Comparison of ENCODE assay signal across 1 cellular context in genomic region chr18:50194623-50195532, GRCh38.
TF ChIP-seq lines count a peak whose summit lies in the region.

Gene MYO5B (minus strand): TSS chr18:50195147. CDS start chr18:50194793, 354 bp downstream.

TF ChIP-seq in HepG2, 621 proteins besides CTCF, POLR2A, EP300 and RAD21 (continued from another document):
- no peak for TF ChIP-seq HOMEZ (CRISPR knock-in tag; IDR thresholded peaks at IDR 0.05; ENCODE audit: low read depth)
- TF ChIP-seq SP1 (IDR thresholded peaks at IDR 0.05): no peak
- no peak for TF ChIP-seq SP1 (CRISPR knock-in tag; IDR thresholded peaks at IDR 0.05)
- no peak for TF ChIP-seq SATB2 (CRISPR knock-in tag; IDR thresholded peaks at IDR 0.05)
- TF ChIP-seq ZNF296 (CRISPR knock-in tag; conservative IDR thresholded peaks at IDR 0.05): no peak
- TF ChIP-seq KMT2A (CRISPR knock-in tag; IDR thresholded peaks at IDR 0.05): 0 out of 2 replicates have a peak, but pooled peaks have one; percentile 39
- peak; percentile 56 for TF ChIP-seq PHF8 (CRISPR knock-in tag; IDR thresholded peaks at IDR 0.05)
- peak; percentile 48; the same call in 1 of the 2 replicates for TF ChIP-seq MAZ (IDR thresholded peaks at IDR 0.05; ENCODE audit: borderline replicate concordance, low read depth, low read length)
- TF ChIP-seq MAZ (CRISPR knock-in tag; IDR thresholded peaks at IDR 0.05; ENCODE audit: low read depth): peak; percentile 77; the same call in 1 of the 2 replicates
- TF ChIP-seq PCBP2 (optimal IDR thresholded peaks at IDR 0.05; ENCODE audit: low read depth, low read length, poor library complexity, severe bottlenecking): no peak
- TF ChIP-seq TOPORS (CRISPR knock-in tag; IDR thresholded peaks at IDR 0.05): peak; percentile 57; the same call in 1 of the 2 replicates
- peak; percentile 64 for TF ChIP-seq YEATS4 (CRISPR knock-in tag; IDR thresholded peaks at IDR 0.05; ENCODE audit: borderline replicate concordance)
- TF ChIP-seq ZNF790 (CRISPR knock-in tag; IDR thresholded peaks at IDR 0.05; ENCODE audit: borderline replicate concordance): no peak
- TF ChIP-seq, protein P1, sequence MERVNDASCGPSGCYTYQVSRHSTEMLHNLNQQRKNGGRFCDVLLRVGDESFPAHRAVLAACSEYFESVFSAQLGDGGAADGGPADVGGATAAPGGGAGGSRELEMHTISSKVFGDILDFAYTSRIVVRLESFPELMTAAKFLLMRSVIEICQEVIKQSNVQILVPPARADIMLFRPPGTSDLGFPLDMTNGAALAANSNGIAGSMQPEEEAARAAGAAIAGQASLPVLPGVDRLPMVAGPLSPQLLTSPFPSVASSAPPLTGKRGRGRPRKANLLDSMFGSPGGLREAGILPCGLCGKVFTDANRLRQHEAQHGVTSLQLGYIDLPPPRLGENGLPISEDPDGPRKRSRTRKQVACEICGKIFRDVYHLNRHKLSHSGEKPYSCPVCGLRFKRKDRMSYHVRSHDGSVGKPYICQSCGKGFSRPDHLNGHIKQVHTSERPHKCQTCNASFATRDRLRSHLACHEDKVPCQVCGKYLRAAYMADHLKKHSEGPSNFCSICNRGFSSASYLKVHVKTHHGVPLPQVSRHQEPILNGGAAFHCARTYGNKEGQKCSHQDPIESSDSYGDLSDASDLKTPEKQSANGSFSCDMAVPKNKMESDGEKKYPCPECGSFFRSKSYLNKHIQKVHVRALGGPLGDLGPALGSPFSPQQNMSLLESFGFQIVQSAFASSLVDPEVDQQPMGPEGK (CRISPR knock-in tag; IDR thresholded peaks at IDR 0.05): peak; percentile 59
- TF ChIP-seq, protein P2, sequence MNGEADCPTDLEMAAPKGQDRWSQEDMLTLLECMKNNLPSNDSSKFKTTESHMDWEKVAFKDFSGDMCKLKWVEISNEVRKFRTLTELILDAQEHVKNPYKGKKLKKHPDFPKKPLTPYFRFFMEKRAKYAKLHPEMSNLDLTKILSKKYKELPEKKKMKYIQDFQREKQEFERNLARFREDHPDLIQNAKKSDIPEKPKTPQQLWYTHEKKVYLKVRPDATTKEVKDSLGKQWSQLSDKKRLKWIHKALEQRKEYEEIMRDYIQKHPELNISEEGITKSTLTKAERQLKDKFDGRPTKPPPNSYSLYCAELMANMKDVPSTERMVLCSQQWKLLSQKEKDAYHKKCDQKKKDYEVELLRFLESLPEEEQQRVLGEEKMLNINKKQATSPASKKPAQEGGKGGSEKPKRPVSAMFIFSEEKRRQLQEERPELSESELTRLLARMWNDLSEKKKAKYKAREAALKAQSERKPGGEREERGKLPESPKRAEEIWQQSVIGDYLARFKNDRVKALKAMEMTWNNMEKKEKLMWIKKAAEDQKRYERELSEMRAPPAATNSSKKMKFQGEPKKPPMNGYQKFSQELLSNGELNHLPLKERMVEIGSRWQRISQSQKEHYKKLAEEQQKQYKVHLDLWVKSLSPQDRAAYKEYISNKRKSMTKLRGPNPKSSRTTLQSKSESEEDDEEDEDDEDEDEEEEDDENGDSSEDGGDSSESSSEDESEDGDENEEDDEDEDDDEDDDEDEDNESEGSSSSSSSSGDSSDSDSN (CRISPR knock-in tag; IDR thresholded peaks at IDR 0.05): peak; percentile 89
